In the genomic region with DNA sequence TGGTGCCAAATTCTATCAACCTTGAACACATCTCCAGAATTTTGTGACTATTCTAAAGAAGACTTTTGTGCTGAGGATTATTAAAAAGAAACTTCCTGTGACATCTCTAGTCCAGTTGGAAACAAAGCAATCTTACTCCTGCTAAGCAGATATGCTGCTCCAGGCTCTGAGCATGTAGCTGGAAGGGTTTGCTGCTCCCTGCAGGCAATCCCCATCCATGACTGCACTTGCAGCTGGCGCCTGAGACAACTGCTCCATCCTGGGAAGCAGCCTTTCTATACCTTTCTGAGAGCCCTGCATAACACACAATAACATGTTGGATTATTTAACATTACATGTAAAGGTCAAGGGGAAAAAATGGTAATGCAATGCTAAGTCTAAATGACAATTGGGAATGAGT, we compare ENCODE assay signal across 13 cellular contexts.
DNase-seq lines count a peak whose midpoint lies in the region; ATAC-seq, FAIRE-seq and TF ChIP-seq lines count a peak whose summit lies in the region.
"Had no signal": no experiment of that assay in that cellular context is flagged by ENCODE, and none has a peak within 500 bp of the region (broad histone marks: within the 10 kb centered on the region; RNA-seq: fewer than 3 reads in every experiment).

No MANE protein-coding gene starts in this region.

- CTCF ChIA-PET in GM12878 (lab: Yijun Ruan, JAX), result no interaction called here
- CTCF ChIA-PET in activated naive CD4-positive, alpha-beta T cell treated with anti-CD3 and anti-CD28 coated beads for 36 hours (lab: Charles Lee), result no interaction called here

- no peaks in the 10 kb centered on the region for H3K4me1 ChIP-seq in GM12878 (ENCODE audit: control insufficient read depth, insufficient read depth, low read length)
- no peaks in the 10 kb centered on the region for H3K4me1 ChIP-seq in body of pancreas
- H3K4me1 ChIP-seq: left lung, suprapubic skin had no signal

- RAD21 ChIA-PET in GM12878 (lab: Charles Lee; ENCODE audit: unreplicated experiment), result interaction anchor here (0.5 kb wide), 1 partner anchor 266 kb away, joined by 3 read pairs; no protein-coding TSS in a partner anchor

- no peaks in the 10 kb centered on the region for H3K9me3 Mint-ChIP-seq in activated naive CD4-positive, alpha-beta T cell treated with anti-CD3 and anti-CD28 coated beads for 36 hours

- ATAC-seq in GM12878 (no peak), body of pancreas (no peak), HG03571 (IDR thresholded peaks at IDR 0.05; ENCODE audit: unreplicated experiment) (no peak)
- ATAC-seq: left lung had no signal

- WGBS in GM12878 (ENCODE audit: insufficient coverage, insufficient replicate concordance, low lambda C conversion rate, missing lambda C conversion rate), result 0% methylated on average over 1 of the region's 1 CpG
- 60 to 100% methylated on average over 1 of the region's 1 CpG for WGBS in body of pancreas, 2 donors

- H2AFZ ChIP-seq in GM12878 (ENCODE audit: control insufficient read depth, low read depth, low read length), result no peak overlapping the region

- BruUV-seq in GM12878 (replicated peaks; lab: Mats Ljungman, UMichigan), result no TSS peak

- intact Hi-C loops in GM12878 (cut with micrococcal nuclease; ENCODE audit: unreplicated experiment), result no loop called here
- intact Hi-C loops in body of pancreas (cut with DNase I), result no loop called here
- intact Hi-C loops in activated naive CD4-positive, alpha-beta T cell treated with anti-CD3 and anti-CD28 coated beads for 36 hours (cut with micrococcal nuclease), result no loop called here

- no peak overlapping the region for H3K27ac Mint-ChIP-seq in activated naive CD4-positive, alpha-beta T cell treated with anti-CD3 and anti-CD28 coated beads for 36 hours

- peak; percentile 38; the same call in 1 of the 2 replicates for TF ChIP-seq RAD21 in GM12878 (IDR thresholded peaks at IDR 0.05; ENCODE audit: insufficient read depth, low read depth, low read length)

- no peaks in the 10 kb centered on the region for H3K9me3 ChIP-seq in GM12878 (replicated peaks; ENCODE audit: control insufficient read depth, insufficient read depth, low read length)
- no peaks in the 10 kb centered on the region for H3K9me3 ChIP-seq in body of pancreas
- H3K9me3 ChIP-seq: left lung, suprapubic skin had no signal

- H3K36me3 Mint-ChIP-seq in activated naive CD4-positive, alpha-beta T cell treated with anti-CD3 and anti-CD28 coated beads for 36 hours (ENCODE audit: low read depth), result no peaks in the 10 kb centered on the region

- POLR2A ChIA-PET in GM12878 (lab: Charles Lee), result no interaction called here

- H3K27me3 ChIP-seq in H7 (ENCODE audit: control insufficient read depth, insufficient read depth, low read length), result no peaks in the 10 kb centered on the region
- no peaks in the 10 kb centered on the region for H3K27me3 ChIP-seq in GM12878 (replicated peaks in 1 of 2; ENCODE audit: control insufficient read depth in 2 of 2, insufficient read depth in 2 of 2, low read length in 1 of 2)
- no peaks in the 10 kb centered on the region for H3K27me3 ChIP-seq in body of pancreas
- H3K27me3 ChIP-seq: left lung, suprapubic skin had no signal

- TF ChIP-seq EP300 in GM12878 (IDR thresholded peaks at IDR 0.05; ENCODE audit: borderline replicate concordance in 1 of 2, control insufficient read depth in 1 of 2, low read depth in 2 of 2, low read length in 2 of 2), result no peak

- H3K4me2 ChIP-seq in GM12878 (ENCODE audit: control insufficient read depth, insufficient read depth), result no peak overlapping the region

- FAIRE-seq in GM12878 (lab: Jason Lieb, UNC), result peak; percentile 7

- H4K20me1 ChIP-seq in GM12878 (ENCODE audit: control insufficient read depth, insufficient read depth), result no peaks in the 10 kb centered on the region

- peak in 1 of 3 experiments; percentile 39; a peak in 2 of 6 replicates for TF ChIP-seq CTCF in GM12878 (IDR thresholded peaks at IDR 0.05 in 2 of 3, conservative IDR thresholded peaks at IDR 0.05 in 1 of 3; ENCODE audit: control insufficient read depth in 2 of 3, extremely low read depth in 1 of 3, insufficient read depth in 1 of 3, low read depth in 3 of 3, low read length in 3 of 3)
- TF ChIP-seq CTCF in body of pancreas (IDR thresholded peaks at IDR 0.05), result no peak

- no peak overlapping the region for H3K9ac ChIP-seq in GM12878 (ENCODE audit: control insufficient read depth, insufficient read depth, low read length)

- no peaks in the 10 kb centered on the region for H3K79me2 ChIP-seq in GM12878 (ENCODE audit: control insufficient read depth, insufficient read depth, low read length)

- no peak for TF ChIP-seq POLR2A in GM12878 (IDR thresholded peaks at IDR 0.05; ENCODE audit: low read depth, low read length)
- no peak for TF ChIP-seq POLR2A in body of pancreas (IDR thresholded peaks at IDR 0.05)

- H3K36me3 ChIP-seq in H7 (replicated peaks; ENCODE audit: control insufficient read depth, insufficient read depth, low read length), result no peaks in the 10 kb centered on the region
- H3K36me3 ChIP-seq in GM12878 (ENCODE audit: control insufficient read depth in 2 of 2, insufficient read depth in 2 of 2, low read length in 1 of 2), result no peaks in the 10 kb centered on the region
- H3K36me3 ChIP-seq in body of pancreas (replicated peaks in 1 of 2; ENCODE audit: insufficient read depth in 1 of 2, low read depth in 2 of 2), result no peaks in the 10 kb centered on the region
- H3K36me3 ChIP-seq: left lung, suprapubic skin had no signal

- no peaks in the 10 kb centered on the region for H3K4me1 Mint-ChIP-seq in activated naive CD4-positive, alpha-beta T cell treated with anti-CD3 and anti-CD28 coated beads for 36 hours (ENCODE audit: low read depth)

- H3K27ac ChIP-seq in GM12878 (ENCODE audit: control insufficient read depth, insufficient read depth) (no peak overlapping the region), body of pancreas (no peak overlapping the region)
- H3K27ac ChIP-seq: left lung, suprapubic skin had no signal

- SMC1A ChIA-PET in GM12878 (lab: Charles Lee; ENCODE audit: uncharacterized antibody, unreplicated experiment), result no interaction called here

- no peaks in the 10 kb centered on the region for H3K27me3 Mint-ChIP-seq in activated naive CD4-positive, alpha-beta T cell treated with anti-CD3 and anti-CD28 coated beads for 36 hours (ENCODE audit: low read depth)

- no peak overlapping the region for H3K4me3 Mint-ChIP-seq in activated naive CD4-positive, alpha-beta T cell treated with anti-CD3 and anti-CD28 coated beads for 36 hours

- in situ Hi-C loops in ACHN (cut with HindIII; ENCODE audit: low pct_ligation_motif_present, low pct_unique_long_range_greater_than_20kb, low sequenced_read_pairs) (no loop called here), GM12878 (cut with MboI) (no loop called here)

- DNase-seq in ACHN (peak; percentile 18), H7 (peak; percentile 29), GM12878 (ENCODE audit: low read depth, low spot score) (no peak), iris pigment epithelial cell (ENCODE audit: low read depth) (peak; percentile 50), body of pancreas (no peak)
- no peak for DNase-seq in activated naive CD4-positive, alpha-beta T cell treated with anti-CD3 and anti-CD28 coated beads for 36 hours
- no peak for DNase-seq in activated naive CD4-positive, alpha-beta T cell treated with Interleukin-2 at 50 U/mL for 16 hours
- DNase-seq: amygdala, left lung, NCI-H1105, posterior cingulate gyrus had no signal

- H3K4me3 ChIP-seq in H7 (ENCODE audit: insufficient read depth, low read depth, low read length), result no peak overlapping the region
- H3K4me3 ChIP-seq in GM12878, result no peak overlapping the region
- no peak overlapping the region for H3K4me3 ChIP-seq in body of pancreas
- H3K4me3 ChIP-seq: left lung, suprapubic skin had no signal

TF ChIP-seq in GM12878, 131 proteins besides CTCF, POLR2A, EP300 and RAD21:
- TF ChIP-seq CEBPB (IDR thresholded peaks at IDR 0.05; ENCODE audit: borderline replicate concordance in 1 of 2, low read depth in 2 of 2, low read length in 2 of 2) (no peak), SP1 (IDR thresholded peaks at IDR 0.05; ENCODE audit: low read depth, low read length) (no peak), RCOR1 (conservative IDR thresholded peaks at IDR 0.05; ENCODE audit: low read depth, low read length) (no peak), MEF2B (IDR thresholded peaks at IDR 0.05; ENCODE audit: partially characterized antibody, poor library complexity, severe bottlenecking) (no peak), ZBED1 (IDR thresholded peaks at IDR 0.05; ENCODE audit: borderline replicate concordance) (no peak)

Comparison
In these comparisons a context has a peak if more than half of its experiments do, and no peak if none do; other contexts are left out.
1. DNase-seq: peak in ACHN (single experiment), H7 (single experiment) and iris pigment epithelial cell (single experiment); none in GM12878 (single experiment), body of pancreas (0 of 4), activated naive CD4-positive, alpha-beta T cell treated with anti-CD3 and anti-CD28 coated beads for 36 hours (single experiment) and activated naive CD4-positive, alpha-beta T cell treated with Interleukin-2 at 50 U/mL for 16 hours (single experiment).